30 cellular contexts compared by ENCODE assay signal in genomic region chr16:6576646-6577045, GRCh38.
"Had no signal": no experiment of that assay in that cellular context is flagged by ENCODE, and none has a peak within 500 bp of the region (broad histone marks: within the 10 kb centered on the region; RNA-seq: fewer than 3 reads in every experiment).

No MANE protein-coding gene starts in this region.

- H3K9me3 Mint-ChIP-seq: activated CD8-positive, alpha-beta T cell treated with anti-CD3 and anti-CD28 coated beads for 36 hours had no signal

- H3K36me3 Mint-ChIP-seq: activated naive CD8-positive, alpha-beta T cell had no signal

- H3K4me3 Mint-ChIP-seq: activated B cell treated with CpG ODN at 0.5 μM for 24 hours; activated CD8-positive, alpha-beta T cell treated with anti-CD3 and anti-CD28 coated beads for 36 hours; activated naive CD8-positive, alpha-beta T cell; activated T-cell treated with anti-CD3 and anti-CD28 coated beads, Interleukin-2, amount 50 U/mL, for 4 hours; activated T-helper 17 cell treated with anti-CD3 and anti-CD28 coated beads, Interleukin-2, amount 50 U/mL, for 72 hours; central memory CD8-positive, alpha-beta T cell; effector memory CD8-positive, alpha-beta T cell; T-helper 17 cell; T-helper 2 cell treated with Interferon-gamma antibody and Interleukin-4, amounts not matched to agents 5 μg/mL and 100 μg/mL, for 36 hours had no signal

- FAIRE-seq: astrocyte, colon had no signal

- H3K27ac Mint-ChIP-seq: activated B cell treated with CpG ODN at 0.5 μM for 24 hours; activated CD8-positive, alpha-beta T cell treated with anti-CD3 and anti-CD28 coated beads for 36 hours; activated naive CD8-positive, alpha-beta T cell; activated T-helper 17 cell treated with anti-CD3 and anti-CD28 coated beads, Interleukin-2, amount 50 U/mL, for 72 hours; effector memory CD8-positive, alpha-beta T cell; T-helper 17 cell; T-helper 2 cell treated with Interferon-gamma antibody and Interleukin-4, amounts not matched to agents 5 μg/mL and 100 μg/mL, for 36 hours had no signal

- H3K4me1 Mint-ChIP-seq: activated B cell treated with CpG ODN at 0.5 μM for 24 hours; activated T-helper 17 cell treated with anti-CD3 and anti-CD28 coated beads, Interleukin-2, amount 50 U/mL, for 72 hours; central memory CD8-positive, alpha-beta T cell; T-helper 17 cell had no signal

- DNase-seq: activated B cell treated with CpG ODN at 0.5 μM for 24 hours; activated CD4-positive, alpha-beta T cell treated with anti-CD3 and anti-CD28 coated beads for 48 hours; activated CD4-positive, alpha-beta T cell treated with anti-CD3 and anti-CD28 coated beads, Interleukin-2, amount 50 U/mL, for 1 hour; activated CD4-positive, alpha-beta T cell treated with anti-CD3 and anti-CD28 coated beads, Interleukin-2, amount 50 U/mL, for 48 hours; activated CD8-positive, alpha-beta memory T cell treated with anti-CD3 and anti-CD28 coated beads for 24 hours; activated CD8-positive, alpha-beta T cell treated with anti-CD3 and anti-CD28 coated beads for 36 hours; activated effector memory CD4-positive, alpha-beta T cell treated with Interleukin-2 at 50 U/mL for 16 hours; activated gamma-delta T cell treated with Interleukin-2 at 50 U/mL for 16 hours; activated naive CD4-positive, alpha-beta T cell treated with anti-CD3 and anti-CD28 coated beads, Interleukin-2, amount 50 U/mL, for 16 hours; activated naive CD4-positive, alpha-beta T cell treated with Interleukin-2 at 50 U/mL for 16 hours; activated T-cell treated with anti-CD3 and anti-CD28 coated beads, Interleukin-2, amount 50 U/mL, for 4 hours; amniotic stem cell; anterior cingulate cortex; cortex of kidney; dermis blood vessel endothelial cell; effector CD4-positive, alpha-beta T cell; effector memory CD8-positive, alpha-beta T cell; erythroblast; foreskin keratinocyte; gastrocnemius medialis; heart right ventricle; T-helper 17 cell; T1000; WERI-Rb-1 had no signal

- H3K27me3 Mint-ChIP-seq: activated B cell treated with CpG ODN at 0.5 μM for 24 hours; activated CD8-positive, alpha-beta T cell treated with anti-CD3 and anti-CD28 coated beads for 36 hours; activated T-helper 17 cell treated with anti-CD3 and anti-CD28 coated beads, Interleukin-2, amount 50 U/mL, for 72 hours; central memory CD8-positive, alpha-beta T cell; effector memory CD8-positive, alpha-beta T cell; T-helper 17 cell had no signal
